29 cellular contexts compared by ENCODE assay signal in the genomic region with DNA sequence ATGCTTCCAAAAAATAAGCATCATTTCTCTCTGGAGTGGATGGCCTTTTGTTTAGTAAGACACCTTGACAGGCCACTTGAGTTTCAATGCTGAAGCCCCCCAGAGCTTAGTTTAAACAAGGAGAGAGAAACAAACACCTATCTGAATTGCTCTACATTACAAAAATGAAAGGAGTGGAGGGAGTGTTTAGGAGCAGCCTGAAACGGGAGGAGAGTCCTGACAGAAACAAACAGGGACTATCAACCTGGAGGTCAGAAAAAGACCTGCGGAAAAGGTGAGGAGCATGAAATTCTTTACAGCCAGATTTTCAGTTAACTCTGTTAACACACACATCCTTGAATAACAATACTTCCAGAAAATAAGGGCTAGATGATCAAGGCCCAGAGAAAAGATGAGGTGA.
"Had no signal": no experiment of that assay in that cellular context is flagged by ENCODE, and none has a peak within 500 bp of the region (broad histone marks: within the 10 kb centered on the region; RNA-seq: fewer than 3 reads in every experiment).

No MANE protein-coding gene starts in this region.

- H3K9me3 Mint-ChIP-seq: immature natural killer cell; natural killer cell; neural progenitor cell; stimulated activated naive CD8-positive, alpha-beta T cell treated with anti-CD3 and anti-CD28 coated beads, Interleukin-15, amount 100 ng/mL, for 72 hours had no signal

- H3K27me3 ChIP-seq: dorsolateral prefrontal cortex, gastrocnemius medialis, neural progenitor cell, right atrium auricular region, suprapubic skin, transverse colon, vagina had no signal

- H2AFZ ChIP-seq: neural progenitor cell, parathyroid adenoma had no signal

- H3K4me1 Mint-ChIP-seq: immature natural killer cell; natural killer cell; neural progenitor cell; stimulated activated naive CD8-positive, alpha-beta T cell treated with anti-CD3 and anti-CD28 coated beads, Interleukin-15, amount 100 ng/mL, for 72 hours had no signal

- H3K36me3 Mint-ChIP-seq: immature natural killer cell, natural killer cell, neural progenitor cell had no signal

- H3K27ac ChIP-seq: dorsolateral prefrontal cortex, epithelial cell of prostate, gastrocnemius medialis, left ventricle myocardium inferior, lower lobe of right lung, neural progenitor cell, parathyroid adenoma, prostate gland, right atrium auricular region, suprapubic skin, transverse colon, vagina had no signal

- H3K9ac ChIP-seq: neural progenitor cell, parathyroid adenoma had no signal

- H3K4me3 Mint-ChIP-seq: immature natural killer cell; natural killer cell; neural progenitor cell; stimulated activated naive CD8-positive, alpha-beta T cell treated with anti-CD3 and anti-CD28 coated beads, Interleukin-15, amount 100 ng/mL, for 72 hours had no signal

- H3K27ac Mint-ChIP-seq: immature natural killer cell; natural killer cell; neural progenitor cell; stimulated activated naive CD8-positive, alpha-beta T cell treated with anti-CD3 and anti-CD28 coated beads, Interleukin-15, amount 100 ng/mL, for 72 hours had no signal

- H3K4me1 ChIP-seq: gastrocnemius medialis, left ventricle myocardium inferior, lower lobe of right lung, neural progenitor cell, parathyroid adenoma, prostate gland, right atrium auricular region, suprapubic skin, transverse colon, vagina had no signal

- H3K36me3 ChIP-seq: gastrocnemius medialis, left ventricle myocardium inferior, lower lobe of right lung, neural progenitor cell, prostate gland, right atrium auricular region, suprapubic skin, transverse colon, vagina had no signal

- H3K9me3 ChIP-seq: gastrocnemius medialis, left ventricle myocardium inferior, lower lobe of right lung, prostate gland, right atrium auricular region, suprapubic skin, transverse colon, vagina had no signal

- DNase-seq: dorsolateral prefrontal cortex; effector CD4-positive, alpha-beta T cell; foreskin fibroblast; gastrocnemius medialis; head of caudate nucleus; immature natural killer cell; islet precursor cell; kidney glomerular epithelial cell; left colon; left ventricle myocardium inferior; lower lobe of right lung; natural killer cell; stimulated activated CD4-positive, alpha-beta T cell treated with anti-CD3 and anti-CD28 coated beads, Interleukin-12 subunit alpha, Interleukin-12 subunit beta, amount 100 ng/mL, for 4 hours; stimulated activated CD4-positive, alpha-beta T cell treated with anti-CD3 and anti-CD28 coated beads, Interleukin-1b, Interleukin-23, amount 100 ng/mL, for 48 hours; stimulated activated CD4-positive, alpha-beta T cell treated with anti-CD3 and anti-CD28 coated beads, Interleukin-4, amount 100 ng/mL, for 1 hour; stimulated activated CD8-positive, alpha-beta memory T cell treated with anti-CD3 and anti-CD28 coated beads, Interleukin-4, amount 100 ng/mL, for 48 hours; stimulated activated naive CD4-positive, alpha-beta T cell; stimulated activated naive CD8-positive, alpha-beta T cell treated with anti-CD3 and anti-CD28 coated beads, Interleukin-15, amount 100 ng/mL, for 72 hours; transverse colon had no signal

- ATAC-seq: esophagus mucosa; gastrocnemius medialis; left colon; lower lobe of right lung; natural killer cell; sciatic nerve; stimulated activated naive CD8-positive, alpha-beta T cell treated with anti-CD3 and anti-CD28 coated beads, Interleukin-15, amount 100 ng/mL, for 72 hours had no signal

- H3K4me2 ChIP-seq: neural progenitor cell, smooth muscle cell had no signal

- H3K79me2 ChIP-seq: parathyroid adenoma had no signal

- H3K4me3 ChIP-seq: dorsolateral prefrontal cortex, gastrocnemius medialis, left ventricle myocardium inferior, lower lobe of right lung, neural progenitor cell, prostate gland, right atrium auricular region, smooth muscle cell, suprapubic skin, transverse colon, vagina had no signal
